Comparison of ENCODE assay signal across 10 cellular contexts in the genomic region with DNA sequence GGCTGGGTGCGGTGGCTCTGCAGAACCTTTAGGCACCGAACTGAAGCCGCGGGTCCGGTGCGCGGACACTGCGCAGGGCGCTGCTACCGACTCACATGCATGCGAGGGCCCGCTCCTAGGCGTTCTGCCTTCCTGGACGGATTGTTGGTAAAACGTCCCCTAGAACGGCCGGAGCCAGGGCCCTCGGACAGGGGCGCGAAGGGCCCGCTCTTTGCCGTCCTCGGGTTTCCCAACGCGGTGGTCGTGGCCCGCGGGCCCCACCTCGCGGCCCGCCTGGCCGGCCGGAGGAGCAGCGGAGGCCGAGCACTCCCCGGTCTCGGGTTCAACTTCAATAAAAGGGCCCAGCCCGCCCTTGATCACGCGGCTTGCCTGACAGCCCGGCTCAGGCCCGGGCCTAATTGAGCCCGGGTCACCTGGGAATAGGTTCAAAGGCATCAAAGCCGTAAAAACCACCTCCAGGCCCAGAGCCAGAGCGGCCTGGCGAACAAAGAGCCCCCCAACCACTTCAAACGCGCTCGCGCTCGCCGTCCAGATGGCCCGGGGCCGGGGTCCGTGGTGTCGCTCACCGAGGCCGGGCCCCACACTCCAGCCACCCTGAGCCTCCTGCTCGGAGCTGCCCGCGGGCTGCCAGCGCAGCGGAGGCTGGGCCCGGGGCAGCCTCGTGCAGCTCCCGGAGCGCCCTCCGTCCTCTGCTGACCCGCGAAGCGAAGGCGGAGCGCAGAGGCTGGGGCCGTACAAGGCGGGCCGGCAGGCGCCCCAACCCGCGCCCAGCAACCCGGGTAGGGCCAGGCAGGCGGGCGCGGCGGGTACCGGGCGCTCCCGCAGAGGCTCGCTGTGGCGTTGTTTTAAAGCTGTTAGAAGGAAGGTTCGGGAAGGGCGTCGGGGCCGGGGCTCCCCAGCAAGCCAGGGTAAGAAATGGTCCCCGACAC. TPM values are rescaled to one million over a fixed set of nuclear protein-coding genes. Genes with fewer than 3 reads are reported as not detected.
A peak's percentile ranks its signal among the peaks of the same experiment; 100 is the strongest.
DNase-seq lines count a peak whose midpoint lies in the region; ATAC-seq and TF ChIP-seq lines count a peak whose summit lies in the region.
"Had no signal": no experiment of that assay in that cellular context is flagged by ENCODE, and none has a peak within 500 bp of the region (broad histone marks: within the 10 kb centered on the region; RNA-seq: fewer than 3 reads in every experiment).

No MANE protein-coding gene starts in this region.

- no peak overlapping the region for H3K27ac Mint-ChIP-seq in chondrocyte (ENCODE audit: unreplicated experiment)

- no peaks in the 10 kb centered on the region for H3K36me3 Mint-ChIP-seq in chondrocyte (ENCODE audit: low read depth)

- peaks cover 52 to 79% (median 58%) of the 10 kb centered on the region in 11 experiments for H3K27me3 ChIP-seq in BLaER1 treated with 17β-estradiol and CSF1 and Interleukin-3, amounts not matched to agents 10 nM and 100 nM
- H3K27me3 ChIP-seq in Karpas-422 (ENCODE audit: low read length): no peaks in the 10 kb centered on the region

- H3K4me3 Mint-ChIP-seq in chondrocyte (ENCODE audit: unreplicated experiment): peak overlapping the region; percentile 35

- no peak overlapping the region for H3K27ac ChIP-seq in BLaER1 treated with 17β-estradiol and CSF1 and Interleukin-3, amounts not matched to agents 10 nM and 100 nM
- H3K27ac ChIP-seq in Karpas-422 (ENCODE audit: low read length): no peak overlapping the region

- peaks cover 11% of the 10 kb centered on the region for H3K4me1 Mint-ChIP-seq in chondrocyte (ENCODE audit: low read depth)

- peak overlapping the region in 7 of 11 experiments; percentile 18 to 36 (median 31); a peak in 10 of 22 replicates for H3K4me2 ChIP-seq in BLaER1 treated with 17β-estradiol and CSF1 and Interleukin-3, amounts not matched to agents 10 nM and 100 nM
- H3K4me2 ChIP-seq in Karpas-422 (ENCODE audit: low read depth, low read length, poor library complexity, severe bottlenecking): no peak overlapping the region

- no peaks in the 10 kb centered on the region for H3K79me2 ChIP-seq in Karpas-422 (ENCODE audit: low read length)

- peaks cover 29 to 38% (median 33%) of the 10 kb centered on the region in 11 experiments for H3K9me3 ChIP-seq in BLaER1 treated with 17β-estradiol and CSF1 and Interleukin-3, amounts not matched to agents 10 nM and 100 nM (replicated peaks in 1 of 11)
- H3K9me3 ChIP-seq in iPS-18c (ENCODE audit: control insufficient read depth, insufficient read depth, low read length): no peaks in the 10 kb centered on the region
- no peaks in the 10 kb centered on the region for H3K9me3 ChIP-seq in Karpas-422 (ENCODE audit: low read length)

- DNase-seq in chondrocyte (ENCODE audit: low spot score): no peak
- peak; percentile 72 for DNase-seq in retina
- DNase-seq in activated naive CD4-positive, alpha-beta T cell treated with anti-CD3 and anti-CD28 coated beads, Interleukin-2, amount 50 U/mL, for 16 hours: no peak
- no peak for DNase-seq in NCI-H2029 treated with DMSO at 0.1 percent for 48 hours (lab: John Stamatoyannopoulos, UW)
- no peak for DNase-seq in Karpas-422
- DNase-seq: activated CD4-positive, CD25-positive, alpha-beta regulatory T cell; central memory CD4-positive, alpha-beta T cell had no signal

- no peaks in the 10 kb centered on the region for H3K36me3 ChIP-seq in BLaER1 treated with 17β-estradiol and CSF1 and Interleukin-3, amounts not matched to agents 10 nM and 100 nM
- H3K36me3 ChIP-seq in Karpas-422 (ENCODE audit: insufficient read depth, low read length): no peaks in the 10 kb centered on the region

- H3K4me1 ChIP-seq in BLaER1 treated with 17β-estradiol and CSF1 and Interleukin-3, amounts not matched to agents 10 nM and 100 nM: peaks cover 0 to 7% (median 0%) of the 10 kb centered on the region in 10 experiments; a peak in 4 of 20 replicates
- H3K4me1 ChIP-seq in Karpas-422 (ENCODE audit: low read length): no peaks in the 10 kb centered on the region

- peaks cover 26% of the 10 kb centered on the region for H3K27me3 Mint-ChIP-seq in chondrocyte (ENCODE audit: low read depth)

- no peaks in the 10 kb centered on the region for H3K9me3 Mint-ChIP-seq in chondrocyte (ENCODE audit: low read depth)

- no peak for TF ChIP-seq CTCF in chondrocyte (IDR thresholded peaks at IDR 0.05)

- ATAC-seq in HG02623 (IDR thresholded peaks at IDR 0.05; ENCODE audit: unreplicated experiment): no peak

- no peak overlapping the region for H3K9ac ChIP-seq in BLaER1 treated with 17β-estradiol and CSF1 and Interleukin-3, amounts not matched to agents 10 nM and 100 nM
- no peak overlapping the region for H3K9ac ChIP-seq in Karpas-422 (ENCODE audit: low read length)

- H3K9me2 ChIP-seq in Karpas-422 (replicated peaks; ENCODE audit: insufficient read depth, low read length): no peaks in the 10 kb centered on the region

- H4K20me1 ChIP-seq in BLaER1 treated with 17β-estradiol and CSF1 and Interleukin-3, amounts not matched to agents 10 nM and 100 nM: 0 out of 22 replicates have a peak, but pooled peaks cover 0 to 4% (median 0%) of the 10 kb centered on the region in 11 experiments
- no peaks in the 10 kb centered on the region for H4K20me1 ChIP-seq in Karpas-422 (ENCODE audit: insufficient read depth, low read depth, low read length)

- H2AFZ ChIP-seq in Karpas-422 (ENCODE audit: low read length): no peak overlapping the region

- H3K4me3 ChIP-seq in BLaER1 treated with 17β-estradiol and CSF1 and Interleukin-3, amounts not matched to agents 10 nM and 100 nM: peak overlapping the region in 5 of 10 experiments; percentile 14 to 42 (median 22); a peak in 7 of 20 replicates
- H3K4me3 ChIP-seq in iPS-18c (ENCODE audit: insufficient read depth, low read depth, low read length): peak overlapping the region; percentile 44
- no peak overlapping the region for H3K4me3 ChIP-seq in Karpas-422 (ENCODE audit: low read length)

RNA-seq across cellular contexts. Expression of a gene that starts 1.1 kb away (rescaled TPM):
- 1.8 to 9.1 TPM (median 2.4 TPM) in 3 replicates for total RNA-seq in chondrocyte
- total RNA-seq in Karpas-422 (2014; rRNA removed; shearing (Covaris generic); ENCODE audit: low replicate concordance): 0.67 TPM in 1 of 2 replicates, not detected in the other
